ENCODE assay signal across 28 cellular contexts in genomic region chr9:118612201-118612600, GRCh38.
"Had no signal": no experiment of that assay in that cellular context is flagged by ENCODE, and none has a peak within 500 bp of the region (broad histone marks: within the 10 kb centered on the region; RNA-seq: fewer than 3 reads in every experiment).

No MANE protein-coding gene starts in this region.

- H3K27me3 ChIP-seq: stomach, suprapubic skin, testis, thyroid gland, tibial artery, tibial nerve, transverse colon, upper lobe of left lung, upper lobe of right lung, uterus had no signal

- H3K27ac Mint-ChIP-seq: stimulated activated effector memory CD8-positive, alpha-beta T cell treated with anti-CD3 and anti-CD28 coated beads, Interleukin-12 subunit alpha, Interleukin-12 subunit beta, amount 100 ng/mL, for 72 hours; stimulated activated memory B cell treated with anti-CD40 and anti-IgM and Interleukin-4, amounts not matched to agents 10 μg/mL and 1 μg/mL and 100 μg/mL, for 72 hours; stimulated activated naive B cell treated with anti-CD40 and anti-IgM and Interleukin-4, amounts not matched to agents 10 μg/mL and 1 μg/mL and 100 μg/mL, for 72 hours; stimulated activated naive CD8-positive, alpha-beta T cell treated with anti-CD3 and anti-CD28 coated beads, Interleukin-15, amount 100 ng/mL, for 72 hours; stimulated activated naive CD8-positive, alpha-beta T cell treated with anti-CD3 and anti-CD28 coated beads, Interleukin-15, Interleukin-2, amounts not matched to agents 100 ng/mL and 50 ng/mL, for 24 hours; type B pancreatic cell had no signal

- H3K27ac ChIP-seq: stomach, suprapubic skin, testis, thoracic aorta, thyroid gland, tibial artery, tibial nerve, transverse colon, upper lobe of left lung, upper lobe of right lung, uterus had no signal

- DNase-seq: stimulated activated CD4-positive, alpha-beta T cell treated with anti-CD3 and anti-CD28 coated beads, Interleukin-2, amount 100 ng/mL, for 48 hours; stimulated activated CD4-positive, alpha-beta T cell treated with anti-CD3 and anti-CD28 coated beads, Interleukin-4, amount 100 ng/mL, for 1 hour; stimulated activated CD4-positive, alpha-beta T cell treated with anti-CD3 and anti-CD28 coated beads, Interleukin-4, amount 100 ng/mL, for 24 hours; stimulated activated CD4-positive, alpha-beta T cell treated with anti-CD3 and anti-CD28 coated beads, Interleukin-4, amount 100 ng/mL, for 4 hours; stimulated activated CD8-positive, alpha-beta memory T cell treated with anti-CD3 and anti-CD28 coated beads, Interleukin-4, amount 100 ng/mL, for 48 hours; stimulated activated naive B cell treated with anti-CD40 and anti-IgM and Interleukin-4, amounts not matched to agents 10 μg/mL and 1 μg/mL and 100 μg/mL, for 72 hours; stimulated activated naive CD4-positive, alpha-beta T cell; stimulated activated naive CD4-positive, alpha-beta T cell treated with Interleukin-2 at 50 U/mL for 16 hours; stimulated activated naive CD8-positive, alpha-beta T cell treated with anti-CD3 and anti-CD28 coated beads, Interleukin-15, amount 100 ng/mL, for 72 hours; stimulated activated naive CD8-positive, alpha-beta T cell treated with anti-CD3 and anti-CD28 coated beads, Interleukin-15, Interleukin-2, amounts not matched to agents 100 U/mL and 50 U/mL, for 24 hours; stomach; substantia nigra; testis; thyroid gland; tibial artery; transverse colon; trophoblast cell; upper lobe of left lung; upper lobe of right lung; uterus had no signal

- H3K4me1 Mint-ChIP-seq: stimulated activated effector memory CD8-positive, alpha-beta T cell treated with anti-CD3 and anti-CD28 coated beads, Interleukin-12 subunit alpha, Interleukin-12 subunit beta, amount 100 ng/mL, for 72 hours; stimulated activated memory B cell treated with anti-CD40 and anti-IgM and Interleukin-4, amounts not matched to agents 10 μg/mL and 1 μg/mL and 100 μg/mL, for 72 hours; stimulated activated naive B cell treated with anti-CD40 and anti-IgM and Interleukin-4, amounts not matched to agents 10 μg/mL and 1 μg/mL and 100 μg/mL, for 72 hours; stimulated activated naive CD8-positive, alpha-beta T cell treated with anti-CD3 and anti-CD28 coated beads, Interleukin-15, amount 100 ng/mL, for 72 hours had no signal

- H3K36me3 Mint-ChIP-seq: stimulated activated effector memory CD8-positive, alpha-beta T cell treated with anti-CD3 and anti-CD28 coated beads, Interleukin-12 subunit alpha, Interleukin-12 subunit beta, amount 100 ng/mL, for 72 hours; stimulated activated memory B cell treated with anti-CD40 and anti-IgM and Interleukin-4, amounts not matched to agents 10 μg/mL and 1 μg/mL and 100 μg/mL, for 72 hours; stimulated activated naive B cell treated with anti-CD40 and anti-IgM and Interleukin-4, amounts not matched to agents 10 μg/mL and 1 μg/mL and 100 μg/mL, for 72 hours; type B pancreatic cell had no signal

- H3K9me3 Mint-ChIP-seq: type B pancreatic cell had no signal

- H3K9me3 ChIP-seq: stomach, suprapubic skin, testis, thoracic aorta, thyroid gland, tibial artery, tibial nerve, transverse colon, upper lobe of left lung, upper lobe of right lung, uterus had no signal

- H3K4me3 Mint-ChIP-seq: stimulated activated effector memory CD8-positive, alpha-beta T cell treated with anti-CD3 and anti-CD28 coated beads, Interleukin-12 subunit alpha, Interleukin-12 subunit beta, amount 100 ng/mL, for 72 hours; stimulated activated memory B cell treated with anti-CD40 and anti-IgM and Interleukin-4, amounts not matched to agents 10 μg/mL and 1 μg/mL and 100 μg/mL, for 72 hours; stimulated activated naive B cell treated with anti-CD40 and anti-IgM and Interleukin-4, amounts not matched to agents 10 μg/mL and 1 μg/mL and 100 μg/mL, for 72 hours; stimulated activated naive CD8-positive, alpha-beta T cell treated with anti-CD3 and anti-CD28 coated beads, Interleukin-15, amount 100 ng/mL, for 72 hours; stimulated activated naive CD8-positive, alpha-beta T cell treated with anti-CD3 and anti-CD28 coated beads, Interleukin-15, Interleukin-2, amounts not matched to agents 100 ng/mL and 50 ng/mL, for 24 hours; type B pancreatic cell had no signal

- H3K4me1 ChIP-seq: stomach, suprapubic skin, testis, thyroid gland, tibial nerve, transverse colon, upper lobe of left lung, upper lobe of right lung, uterus had no signal

- FAIRE-seq: urothelium cell line had no signal

- H3K36me3 ChIP-seq: stomach, suprapubic skin, thoracic aorta, thyroid gland, tibial artery, tibial nerve, transverse colon, upper lobe of left lung, upper lobe of right lung, uterus had no signal

- H3K27me3 Mint-ChIP-seq: stimulated activated memory B cell treated with anti-CD40 and anti-IgM and Interleukin-4, amounts not matched to agents 10 μg/mL and 1 μg/mL and 100 μg/mL, for 72 hours; stimulated activated naive B cell treated with anti-CD40 and anti-IgM and Interleukin-4, amounts not matched to agents 10 μg/mL and 1 μg/mL and 100 μg/mL, for 72 hours; stimulated activated naive CD8-positive, alpha-beta T cell treated with anti-CD3 and anti-CD28 coated beads, Interleukin-15, amount 100 ng/mL, for 72 hours; stimulated activated naive CD8-positive, alpha-beta T cell treated with anti-CD3 and anti-CD28 coated beads, Interleukin-15, Interleukin-2, amounts not matched to agents 100 ng/mL and 50 ng/mL, for 24 hours; type B pancreatic cell had no signal

- H3K4me3 ChIP-seq: stomach, suprapubic skin, testis, thoracic aorta, thyroid gland, tibial artery, tibial nerve, transverse colon, upper lobe of left lung, upper lobe of right lung, uterus had no signal
